In genomic region chr10:92693534-92693893, GRCh38 we compare ENCODE assay signal across 2 cellular contexts.
TF ChIP-seq lines count a peak whose summit lies in the region.

No MANE protein-coding gene starts in this region.

TF ChIP-seq in A549, 52 proteins besides CTCF, POLR2A, EP300 and RAD21 (continued from another document):
- TF ChIP-seq ZC3H11A (IDR thresholded peaks at IDR 0.05) (no peak), HDAC2 (IDR thresholded peaks at IDR 0.05) (no peak)

TF ChIP-seq in GM23338, 12 proteins besides CTCF, POLR2A, EP300 and RAD21 (continued from another document):
- no peak for TF ChIP-seq STAT1 (IDR thresholded peaks at IDR 0.05; ENCODE audit: unreplicated experiment)
TF ChIP-seq in GM23338: peak in this region for 0.
